In genomic region chr6:118558811-118559217, GRCh38 we compare ENCODE assay signal across 10 cellular contexts. TPM values are rescaled to one million over a fixed set of nuclear protein-coding genes. Genes with fewer than 3 reads are reported as not detected.
A peak's percentile ranks its signal among the peaks of the same experiment; 100 is the strongest.
DNase-seq lines count a peak whose midpoint lies in the region; ATAC-seq, FAIRE-seq and TF ChIP-seq lines count a peak whose summit lies in the region.
"Had no signal": no experiment of that assay in that cellular context is flagged by ENCODE, and none has a peak within 500 bp of the region (broad histone marks: within the 10 kb centered on the region; RNA-seq: fewer than 3 reads in every experiment).

No MANE protein-coding gene starts in this region.

- no peak overlapping the region for H2BK15ac ChIP-seq in mesenchymal stem cell (ENCODE audit: low read depth, poor library complexity, severe bottlenecking)

- no peak overlapping the region for H3K23ac ChIP-seq in mesenchymal stem cell (ENCODE audit: low read length in 2 of 2)

- no peaks in the 10 kb centered on the region for H3K9me2 ChIP-seq in DOHH2 (replicated peaks; ENCODE audit: control insufficient read depth, low read length)

- no peaks in the 10 kb centered on the region for H3K79me2 ChIP-seq in DOHH2 (ENCODE audit: control insufficient read depth, low read length)

- peak; percentile 84 for ATAC-seq in GM21447 (IDR thresholded peaks at IDR 0.05; ENCODE audit: unreplicated experiment)

- H4K91ac ChIP-seq in mesenchymal stem cell (ENCODE audit: low read length), result no peak overlapping the region

- no peak overlapping the region for H2BK5ac ChIP-seq in mesenchymal stem cell (ENCODE audit: low read depth, low read length, poor library complexity, severe bottlenecking)

- H4K20me1 ChIP-seq in DOHH2 (ENCODE audit: control insufficient read depth, insufficient read depth, low read depth, low read length), result no peaks in the 10 kb centered on the region

- 65% methylated on average over 4 of the region's 4 CpGs for WGBS in mesenchymal stem cell

- H3K4me1 ChIP-seq in DOHH2 (ENCODE audit: control insufficient read depth, low read length) (peaks cover 14% of the 10 kb centered on the region), mesenchymal stem cell (ENCODE audit: control insufficient read depth, insufficient read depth, low read depth, low read length) (peaks cover 5% of the 10 kb centered on the region)

- H2BK120ac ChIP-seq in mesenchymal stem cell (ENCODE audit: low read depth, low read length), result no peak overlapping the region

- H3K4me2 ChIP-seq in DOHH2 (ENCODE audit: low read length) (peak overlapping the region; percentile 23), mesenchymal stem cell (ENCODE audit: low read length, poor library complexity, severe bottlenecking) (no peak overlapping the region)

- TF ChIP-seq POLR2A in NB4 (IDR thresholded peaks at IDR 0.05; ENCODE audit: extremely low read depth, insufficient read length), result no peak

- H3K79me1 ChIP-seq in mesenchymal stem cell (replicated peaks; ENCODE audit: low read length, poor library complexity, severe bottlenecking), result peaks cover 17% of the 10 kb centered on the region

- H3F3A ChIP-seq in DOHH2 (ENCODE audit: control insufficient read depth, insufficient read depth), result no peaks in the 10 kb centered on the region

- no peaks in the 10 kb centered on the region for H3K36me3 ChIP-seq in DOHH2 (ENCODE audit: control insufficient read depth, low read length)
- peaks cover 0 to 18% of the 10 kb centered on the region in 2 experiments for H3K36me3 ChIP-seq in mesenchymal stem cell (ENCODE audit: control insufficient read depth in 1 of 2, insufficient read depth in 2 of 2, low read depth in 1 of 2, low read length in 2 of 2)

- DNase-seq in NB4 (ENCODE audit: low read depth) (peak; percentile 57), fibroblast of mammary gland (ENCODE audit: low read depth) (peak; percentile 35), NCI-H526 treated with DMSO at 0.1 percent for 48 hours (lab: John Stamatoyannopoulos, UW) (no peak), NCI-H187 treated with DMSO at 0.1 percent for 48 hours (lab: John Stamatoyannopoulos, UW) (no peak), mesenchymal stem cell (no peak), HTR-8/SVneo (ENCODE audit: insufficient read length, low spot score) (no peak)
- DNase-seq: SJCRH30 had no signal

- no peak overlapping the region for H3K9ac ChIP-seq in mesenchymal stem cell (ENCODE audit: low read length)

- FAIRE-seq in HTR-8/SVneo (lab: Jason Lieb, UNC), result no peak
- FAIRE-seq: colon had no signal

- H3K9me3 ChIP-seq in DOHH2 (ENCODE audit: control insufficient read depth, insufficient read depth, low read length) (no peaks in the 10 kb centered on the region), mesenchymal stem cell (ENCODE audit: control insufficient read depth, low read length) (no peaks in the 10 kb centered on the region)
- H3K9me3 ChIP-seq: SJCRH30 had no signal

- peak overlapping the region in 1 of 2 experiments; percentile 54 for H2BK12ac ChIP-seq in mesenchymal stem cell (ENCODE audit: low read length in 2 of 2)

- H4K8ac ChIP-seq in mesenchymal stem cell (ENCODE audit: low read length), result no peak overlapping the region

- H3K27me3 ChIP-seq in DOHH2 (ENCODE audit: control insufficient read depth, low read length) (no peaks in the 10 kb centered on the region), mesenchymal stem cell (ENCODE audit: control insufficient read depth in 1 of 2, insufficient read depth in 1 of 2, low read length in 2 of 2) (no peaks in the 10 kb centered on the region)
- H3K27me3 ChIP-seq: SJCRH30 had no signal

- H2AK5ac ChIP-seq in mesenchymal stem cell (ENCODE audit: low read length, severe bottlenecking), result no peak overlapping the region

- peak overlapping the region; percentile 13; the same call in 1 of the 2 replicates for H3K4me3 ChIP-seq in DOHH2 (ENCODE audit: low read length)
- no peak overlapping the region for H3K4me3 ChIP-seq in NB4 (ENCODE audit: low read depth, low read length)
- H3K4me3 ChIP-seq in fibroblast of mammary gland (ENCODE audit: control insufficient read depth, low read depth, low read length), result no peak overlapping the region
- H3K4me3 ChIP-seq in mesenchymal stem cell (ENCODE audit: insufficient read depth in 1 of 2, low read depth in 1 of 2, low read length in 2 of 2), result no peak overlapping the region
- H3K4me3 ChIP-seq: SJCRH30 had no signal

- no peak overlapping the region for H3K4ac ChIP-seq in mesenchymal stem cell (ENCODE audit: low read depth in 1 of 2, low read length in 2 of 2)

- no peak overlapping the region for H3K27ac ChIP-seq in DOHH2 (ENCODE audit: low read depth, low read length)
- no peak overlapping the region for H3K27ac ChIP-seq in mesenchymal stem cell (ENCODE audit: low read length, poor library complexity, severe bottlenecking)
- H3K27ac ChIP-seq: SJCRH30 had no signal

- no peak overlapping the region for H2AFZ ChIP-seq in mesenchymal stem cell (ENCODE audit: low read depth, low read length)

- H3K18ac ChIP-seq in mesenchymal stem cell (ENCODE audit: low read depth in 1 of 2, low read length in 2 of 2), result peak overlapping the region in 1 of 2 experiments; percentile 12

- H3K14ac ChIP-seq in mesenchymal stem cell (ENCODE audit: low read length in 2 of 2), result no peak overlapping the region

- TF ChIP-seq CTCF in DOHH2 (IDR thresholded peaks at IDR 0.05; ENCODE audit: low read depth, low read length, poor library complexity, severe bottlenecking), result no peak
- TF ChIP-seq CTCF in NB4 (IDR thresholded peaks at IDR 0.05; ENCODE audit: low read depth, low read length), result no peak
- TF ChIP-seq CTCF in fibroblast of mammary gland (conservative IDR thresholded peaks at IDR 0.05; ENCODE audit: control insufficient read depth, insufficient read depth, low read depth, low read length), result no peak

RNA-seq across cellular contexts. Expression of gene PLN, which starts 10.7 kb away (rescaled TPM):
- 6.9 TPM for polyA plus RNA-seq in mesenchymal stem cell (2013, experiment 1 of 2)
- polyA plus RNA-seq in mesenchymal stem cell (2013, experiment 2 of 2), result 6.7 TPM

Comparison
In these comparisons a context has a peak if more than half of its experiments do, and no peak if none do; other contexts are left out.
1. DNase-seq: peak in NB4 (single experiment) and fibroblast of mammary gland (single experiment); none in NCI-H526 treated with DMSO at 0.1 percent for 48 hours (single experiment), NCI-H187 treated with DMSO at 0.1 percent for 48 hours (single experiment), mesenchymal stem cell (single experiment) and HTR-8/SVneo (single experiment).